In genomic region chr5:167964529-167964928, GRCh38 we compare ENCODE assay signal across 16 cellular contexts.
DNase-seq lines count a peak whose midpoint lies in the region; ATAC-seq, FAIRE-seq and TF ChIP-seq lines count a peak whose summit lies in the region.
"Had no signal": no experiment of that assay in that cellular context is flagged by ENCODE, and none has a peak within 500 bp of the region (broad histone marks: within the 10 kb centered on the region; RNA-seq: fewer than 3 reads in every experiment).

No MANE protein-coding gene starts in this region.

- no peak overlapping the region for H3K27ac ChIP-seq in H9 (ENCODE audit: insufficient read length, low read depth, low read length)
- H3K27ac ChIP-seq in foreskin keratinocyte: no peak overlapping the region

- H2BK15ac ChIP-seq in H9 (ENCODE audit: low read depth, low read length): no peak overlapping the region

- no peaks in the 10 kb centered on the region for H3K79me1 ChIP-seq in H9 (ENCODE audit: insufficient read depth, low read depth, low read length, poor library complexity, severe bottlenecking)

- H4K5ac ChIP-seq in H9 (ENCODE audit: insufficient read length, low read depth, low read length): no peak overlapping the region

- no peak overlapping the region for H2BK12ac ChIP-seq in H9 (ENCODE audit: insufficient read length, low read depth, low read length)

- peaks cover 38 to 39% of the 10 kb centered on the region in 2 experiments for H3K4me1 Mint-ChIP-seq in H9
- no peaks in the 10 kb centered on the region for H3K4me1 Mint-ChIP-seq in T-helper 2 cell treated with Interferon-gamma antibody and Interleukin-4, amounts not matched to agents 5 μg/mL and 100 μg/mL, for 36 hours (ENCODE audit: low read depth)

- H2BK20ac ChIP-seq in H9 (ENCODE audit: low read depth, low read length, poor library complexity, severe bottlenecking): no peak overlapping the region

- peaks cover 0 to 11% (median under 1%) of the 10 kb centered on the region in 3 experiments; a peak in 3 of 7 replicates for H3K36me3 Mint-ChIP-seq in H9 (ENCODE audit: insufficient read depth in 1 of 3, low read depth in 3 of 3)
- no peaks in the 10 kb centered on the region for H3K36me3 Mint-ChIP-seq in T-helper 2 cell treated with Interferon-gamma antibody and Interleukin-4, amounts not matched to agents 5 μg/mL and 100 μg/mL, for 36 hours (ENCODE audit: low read depth)

- no peaks in the 10 kb centered on the region for H4K20me1 ChIP-seq in H9 (ENCODE audit: control insufficient read depth, insufficient read depth, insufficient read length)

- no peak overlapping the region for H3K9ac ChIP-seq in H9 (ENCODE audit: extremely low read depth, insufficient read length, low read length)

- H3K18ac ChIP-seq in H9 (ENCODE audit: insufficient read length, low read depth, low read length): no peak overlapping the region

- no peak overlapping the region for H3K56ac ChIP-seq in H9 (ENCODE audit: insufficient read length, low read depth, low read length)

- WGBS in H9 (ENCODE audit: extremely low coverage, insufficient read length, low lambda C conversion rate): no CpG with 5 or more reads among the region's 3 CpGs

- H3K27ac Mint-ChIP-seq in H9: no peak overlapping the region; a peak in 1 of 7 replicates
- H3K27ac Mint-ChIP-seq in T-helper 2 cell treated with Interferon-gamma antibody and Interleukin-4, amounts not matched to agents 5 μg/mL and 100 μg/mL, for 36 hours: no peak overlapping the region
- H3K27ac Mint-ChIP-seq: activated CD8-positive, alpha-beta T cell treated with anti-CD3 and anti-CD28 coated beads, Interleukin-2, amount 10 ng/mL, durations not matched to agents 7 days and 5 days had no signal

- H3K9me3 ChIP-seq in H9 (ENCODE audit: control insufficient read depth, low read depth, low read length): no peaks in the 10 kb centered on the region

- TF ChIP-seq CTCF in AG09309 (IDR thresholded peaks at IDR 0.05; ENCODE audit: control insufficient read depth, insufficient read depth, low read depth, low read length, missing control alignments) (peak; percentile 37), H9 (conservative IDR thresholded peaks at IDR 0.05) (peak; percentile 57), foreskin keratinocyte (conservative IDR thresholded peaks at IDR 0.05) (peak; percentile 36)

- H2AK5ac ChIP-seq in H9 (ENCODE audit: insufficient read length, low read length): no peak overlapping the region

- no peak overlapping the region for H3K4me3 ChIP-seq in AG09309 (ENCODE audit: control insufficient read depth, low read depth, low read length)

- no peak overlapping the region for H3K4me2 ChIP-seq in H9 (ENCODE audit: insufficient read depth, insufficient read length, low read length)

- peaks cover 4% of the 10 kb centered on the region; the same call in 1 of the 2 replicates for H3K4me1 ChIP-seq in H9 (ENCODE audit: insufficient read depth, low read length)
- H3K4me1 ChIP-seq in foreskin keratinocyte: no peaks in the 10 kb centered on the region

- H3K9me3 Mint-ChIP-seq in H9: peaks cover 7 to 9% of the 10 kb centered on the region in 2 experiments; a peak in 4 of 5 replicates
- no peaks in the 10 kb centered on the region for H3K9me3 Mint-ChIP-seq in T-helper 2 cell treated with Interferon-gamma antibody and Interleukin-4, amounts not matched to agents 5 μg/mL and 100 μg/mL, for 36 hours

- no peak for FAIRE-seq in GM19239 (lab: Jason Lieb, UNC)

- no peak overlapping the region for H2BK120ac ChIP-seq in H9 (ENCODE audit: low read depth, low read length, poor library complexity, severe bottlenecking)

- H3K4me3 Mint-ChIP-seq in H9: no peak overlapping the region
- no peak overlapping the region for H3K4me3 Mint-ChIP-seq in T-helper 2 cell treated with Interferon-gamma antibody and Interleukin-4, amounts not matched to agents 5 μg/mL and 100 μg/mL, for 36 hours
- H3K4me3 Mint-ChIP-seq: activated CD8-positive, alpha-beta T cell treated with anti-CD3 and anti-CD28 coated beads, Interleukin-2, amount 10 ng/mL, durations not matched to agents 7 days and 5 days had no signal

- no peak overlapping the region for H4K91ac ChIP-seq in H9 (ENCODE audit: insufficient read length, low read depth, low read length)

- H3K23me2 ChIP-seq in H9 (ENCODE audit: insufficient read length, low read depth, low read length, poor library complexity, severe bottlenecking): no peaks in the 10 kb centered on the region

- no peak overlapping the region for H2AFZ ChIP-seq in H9 (ENCODE audit: low read length)

- no peaks in the 10 kb centered on the region for H3K79me2 ChIP-seq in H9 (ENCODE audit: insufficient read depth, low read length)

- H3K27me3 Mint-ChIP-seq in H9 (ENCODE audit: low read depth): no peaks in the 10 kb centered on the region
- H3K27me3 Mint-ChIP-seq in T-helper 2 cell treated with Interferon-gamma antibody and Interleukin-4, amounts not matched to agents 5 μg/mL and 100 μg/mL, for 36 hours (ENCODE audit: low read depth): no peaks in the 10 kb centered on the region

- H3K4ac ChIP-seq in H9 (ENCODE audit: low read depth, low read length): no peak overlapping the region

- DNase-seq in AG09309 (ENCODE audit: low read depth) (no peak), H9 (no peak), SK-N-DZ (ENCODE audit: low spot score) (peak; percentile 18), foreskin keratinocyte (no peak), GM19239 (ENCODE audit: insufficient read length, low spot score) (no peak), NCI-H1105 treated with DMSO at 0.1 percent for 48 hours (lab: John Stamatoyannopoulos, UW) (no peak)
- DNase-seq in T-helper 2 cell treated with Interferon-gamma antibody and Interleukin-4, amounts not matched to agents 5 μg/mL and 100 μg/mL, for 36 hours (ENCODE audit: low spot score): no peak
- no peak for DNase-seq in NK-92 treated with Interleukin-12 subunit alpha and Interleukin-12 subunit beta, amount 100 ng/mL, for 24 hours (lab: John Stamatoyannopoulos, UW)
- DNase-seq: activated CD8-positive, alpha-beta T cell treated with anti-CD3 and anti-CD28 coated beads, Interleukin-2, amount 10 ng/mL, durations not matched to agents 7 days and 5 days; activated gamma-delta T cell; C1 segment of cervical spinal cord; Kasumi-1; stimulated activated CD4-positive, alpha-beta T cell treated with anti-CD3 and anti-CD28 coated beads, Interleukin-4, amount 100 ng/mL, for 4 hours; stimulated activated naive CD4-positive, alpha-beta T cell treated with Interleukin-2 at 50 U/mL for 16 hours; T-helper 2 cell had no signal

- no peak overlapping the region for H3K14ac ChIP-seq in H9 (ENCODE audit: insufficient read depth, low read length)

- H4K8ac ChIP-seq in H9 (replicated peaks; ENCODE audit: insufficient read length, low read depth, low read length): no peak overlapping the region

- peak; percentile 39 for ATAC-seq in foreskin keratinocyte
- ATAC-seq: activated CD8-positive, alpha-beta T cell treated with anti-CD3 and anti-CD28 coated beads, Interleukin-2, amount 10 ng/mL, durations not matched to agents 7 days and 5 days; esophagus mucosa had no signal

- H3T11ph ChIP-seq in H9 (ENCODE audit: low read length): no peak overlapping the region

- H2BK5ac ChIP-seq in H9 (ENCODE audit: insufficient read length, low read length): no peak overlapping the region

- no peak overlapping the region for H3K23ac ChIP-seq in H9 (ENCODE audit: insufficient read length, low read depth, low read length)

- no peaks in the 10 kb centered on the region for H3K27me3 ChIP-seq in H9 (ENCODE audit: insufficient read depth, low read length)
- H3K27me3 ChIP-seq in foreskin keratinocyte: no peaks in the 10 kb centered on the region
